1 cellular context compared by ENCODE assay signal in genomic region chr2:47459021-47459420, GRCh38.
TF ChIP-seq lines count a peak whose summit lies in the region.

No MANE protein-coding gene starts in this region.

TF ChIP-seq in WTC11, 78 proteins besides CTCF, POLR2A, EP300 and RAD21:
- TF ChIP-seq E2F4 (CRISPR knock-in tag; IDR thresholded peaks at IDR 0.05; ENCODE audit: borderline replicate concordance, low read depth) (no peak), STAT6 (CRISPR knock-in tag; conservative IDR thresholded peaks at IDR 0.05; ENCODE audit: low read depth) (no peak), NR2C2 (CRISPR knock-in tag; IDR thresholded peaks at IDR 0.05) (no peak), ZNF671 (CRISPR knock-in tag; IDR thresholded peaks at IDR 0.05) (no peak), KAT7 (CRISPR knock-in tag; IDR thresholded peaks at IDR 0.05; ENCODE audit: borderline replicate concordance) (no peak), ZNF512 (CRISPR knock-in tag; IDR thresholded peaks at IDR 0.05; ENCODE audit: borderline replicate concordance) (no peak), USF1 (CRISPR knock-in tag; IDR thresholded peaks at IDR 0.05) (no peak), TEAD4 (CRISPR knock-in tag; IDR thresholded peaks at IDR 0.05) (no peak), OVOL2 (CRISPR knock-in tag; IDR thresholded peaks at IDR 0.05; ENCODE audit: borderline replicate concordance) (no peak), SMAD4 (CRISPR knock-in tag; IDR thresholded peaks at IDR 0.05) (no peak), ZNF532 (CRISPR knock-in tag; IDR thresholded peaks at IDR 0.05; ENCODE audit: borderline replicate concordance) (no peak), ZNF219 (CRISPR knock-in tag; IDR thresholded peaks at IDR 0.05; ENCODE audit: borderline replicate concordance) (no peak), ZNF232 (CRISPR knock-in tag; IDR thresholded peaks at IDR 0.05) (no peak), GRHL2 (CRISPR knock-in tag; IDR thresholded peaks at IDR 0.05; ENCODE audit: insufficient replicate concordance, severe bottlenecking) (no peak), ZNF263 (CRISPR knock-in tag; IDR thresholded peaks at IDR 0.05; ENCODE audit: low read depth) (no peak), RORB (CRISPR knock-in tag; IDR thresholded peaks at IDR 0.05) (no peak), NFE2L1 (CRISPR knock-in tag; IDR thresholded peaks at IDR 0.05) (no peak)
